Comparison of ENCODE assay signal across 6 cellular contexts in genomic region chr1:43936470-43937151, GRCh38. TPM values are rescaled to one million over a fixed set of nuclear protein-coding genes. Genes with fewer than 3 reads are reported as not detected.
DNase-seq lines count a peak whose midpoint lies in the region; ATAC-seq and TF ChIP-seq lines count a peak whose summit lies in the region.

No MANE protein-coding gene starts in this region.

- no peaks in the 10 kb centered on the region for H3K9me3 ChIP-seq in neural progenitor cell (ENCODE audit: low read depth)

- peaks cover 65% of the 10 kb centered on the region for H3K27me3 ChIP-seq in neural progenitor cell

- H3K36me3 ChIP-seq in neural progenitor cell, result no peaks in the 10 kb centered on the region

- H3K79me2 ChIP-seq in neural progenitor cell (ENCODE audit: low read depth), result no peaks in the 10 kb centered on the region

- H3F3A ChIP-seq in neural progenitor cell (ENCODE audit: low read depth), result peaks cover 26% of the 10 kb centered on the region

- peaks cover 30% of the 10 kb centered on the region for H3K4me1 ChIP-seq in neural progenitor cell

- H3K27ac ChIP-seq in cingulate gyrus (ENCODE audit: low read depth, low read length), result peak overlapping the region; percentile 47
- no peak overlapping the region for H3K27ac ChIP-seq in neural progenitor cell

- peaks cover 35% of the 10 kb centered on the region for H3K27me3 Mint-ChIP-seq in neural progenitor cell (ENCODE audit: insufficient read depth, low read depth)

- H3K4me1 Mint-ChIP-seq in neural progenitor cell, result peaks cover 29% of the 10 kb centered on the region

- TF ChIP-seq CTCF in neural progenitor cell (IDR thresholded peaks at IDR 0.05), result peak; percentile 30

- H3K4me3 Mint-ChIP-seq in neural progenitor cell, result peak overlapping the region; percentile 77

- peak overlapping the region; percentile 96 for H2AFZ ChIP-seq in neural progenitor cell (replicated peaks)

- peaks cover 38% of the 10 kb centered on the region for H4K20me1 ChIP-seq in neural progenitor cell (ENCODE audit: low read depth)

- no peak overlapping the region for H3K9ac ChIP-seq in neural progenitor cell

- DNase-seq in activated CD4-positive, alpha-beta T cell treated with anti-CD3 and anti-CD28 coated beads for 48 hours, result peak; percentile 26
- DNase-seq in activated CD4-positive, alpha-beta T cell treated with anti-CD3 and anti-CD28 coated beads, Interleukin-2, amount 50 U/mL, for 48 hours, result no peak
- DNase-seq in neural progenitor cell (ENCODE audit: low spot score) (peak; percentile 80), NAMALWA (ENCODE audit: low spot score) (no peak)

- H3K9me3 Mint-ChIP-seq in neural progenitor cell, result no peaks in the 10 kb centered on the region

- peak overlapping the region; percentile 84 for H3K4me2 ChIP-seq in neural progenitor cell

- H3K36me3 Mint-ChIP-seq in neural progenitor cell, result no peaks in the 10 kb centered on the region

- peak overlapping the region; percentile 60 for H3K4me3 ChIP-seq in neural progenitor cell

- no peak overlapping the region for H3K27ac Mint-ChIP-seq in neural progenitor cell

- no peak for ATAC-seq in GM18520 (IDR thresholded peaks at IDR 0.05; ENCODE audit: unreplicated experiment)

RNA-seq across cellular contexts. Expression of gene ARTN, which starts 3.0 kb away (rescaled TPM):
- 2.9 and 4.1 TPM in 2 replicates for total RNA-seq in neural progenitor cell (ENCODE audit: low replicate concordance)

RNA-seq across cellular contexts. Expression of gene IPO13, which starts 10.1 kb away (rescaled TPM):
- total RNA-seq in neural progenitor cell (ENCODE audit: low replicate concordance), result 7.2 and 13.2 TPM in 2 replicates

RNA-seq across cellular contexts. Expression of gene DPH2, which starts 33.2 kb away (rescaled TPM):
- 9.5 and 20.0 TPM in 2 replicates for total RNA-seq in neural progenitor cell (ENCODE audit: low replicate concordance)

RNA-seq across cellular contexts. Expression of gene ATP6V0B, which starts 38.1 kb away (rescaled TPM):
- 39.2 and 71.2 TPM in 2 replicates for total RNA-seq in neural progenitor cell (ENCODE audit: low replicate concordance)

RNA-seq across cellular contexts. Expression of gene B4GALT2, which starts 42.4 kb away (rescaled TPM):
- total RNA-seq in neural progenitor cell (ENCODE audit: low replicate concordance), result 23.7 and 96.3 TPM in 2 replicates

Comparison
In these comparisons a context has a peak if more than half of its experiments do, and no peak if none do; other contexts are left out.
1. DNase-seq: peak in activated CD4-positive, alpha-beta T cell treated with anti-CD3 and anti-CD28 coated beads for 48 hours (single experiment) and neural progenitor cell (single experiment); none in activated CD4-positive, alpha-beta T cell treated with anti-CD3 and anti-CD28 coated beads, Interleukin-2, amount 50 U/mL, for 48 hours (0 of 2) and NAMALWA (single experiment).